Comparison of ENCODE assay signal across 13 cellular contexts in genomic region chr7:156074982-156075615, GRCh38.
"Had no signal": no experiment of that assay in that cellular context is flagged by ENCODE, and none has a peak within 500 bp of the region (broad histone marks: within the 10 kb centered on the region; RNA-seq: fewer than 3 reads in every experiment).

No MANE protein-coding gene starts in this region.

- H3K4me3 Mint-ChIP-seq: activated CD4-positive, alpha-beta memory T cell treated with anti-CD3 and anti-CD28 coated beads for 36 hours; activated naive CD4-positive, alpha-beta T cell treated with anti-CD3 and anti-CD28 coated beads, Interleukin-2, amount 10 ng/mL, durations not matched to agents 7 days and 5 days; activated T-cell treated with anti-CD3 and anti-CD28 coated beads, Interleukin-2, amount 50 U/mL, for 24 hours had no signal

- H3K27ac ChIP-seq: gastrocnemius medialis, heart left ventricle, tibial nerve, vagina had no signal

- ATAC-seq: gastrocnemius medialis, left colon had no signal

- H3K9me3 Mint-ChIP-seq: activated CD4-positive, alpha-beta memory T cell treated with anti-CD3 and anti-CD28 coated beads for 36 hours; activated naive CD4-positive, alpha-beta T cell treated with anti-CD3 and anti-CD28 coated beads, Interleukin-2, amount 10 ng/mL, durations not matched to agents 7 days and 5 days; activated T-cell treated with anti-CD3 and anti-CD28 coated beads, Interleukin-2, amount 50 U/mL, for 24 hours had no signal

- H3K4me1 Mint-ChIP-seq: activated naive CD4-positive, alpha-beta T cell treated with anti-CD3 and anti-CD28 coated beads, Interleukin-2, amount 10 ng/mL, durations not matched to agents 7 days and 5 days had no signal

- H3K9me3 ChIP-seq: gastrocnemius medialis, heart left ventricle, tibial nerve, vagina had no signal

- H3K36me3 Mint-ChIP-seq: activated CD4-positive, alpha-beta memory T cell treated with anti-CD3 and anti-CD28 coated beads for 36 hours; activated naive CD4-positive, alpha-beta T cell treated with anti-CD3 and anti-CD28 coated beads, Interleukin-2, amount 10 ng/mL, durations not matched to agents 7 days and 5 days had no signal

- H3K27me3 Mint-ChIP-seq: activated CD4-positive, alpha-beta memory T cell treated with anti-CD3 and anti-CD28 coated beads for 36 hours had no signal

- H3K4me1 ChIP-seq: gastrocnemius medialis, heart left ventricle, tibial nerve, vagina had no signal

- H3K27me3 ChIP-seq: gastrocnemius medialis, tibial nerve, vagina had no signal

- H3K36me3 ChIP-seq: gastrocnemius medialis, heart left ventricle, tibial nerve, vagina had no signal

- H3K27ac Mint-ChIP-seq: activated CD4-positive, alpha-beta memory T cell treated with anti-CD3 and anti-CD28 coated beads for 36 hours; activated naive CD4-positive, alpha-beta T cell treated with anti-CD3 and anti-CD28 coated beads, Interleukin-2, amount 10 ng/mL, durations not matched to agents 7 days and 5 days; activated T-cell treated with anti-CD3 and anti-CD28 coated beads, Interleukin-2, amount 50 U/mL, for 24 hours had no signal

- H3K4me3 ChIP-seq: gastrocnemius medialis, heart left ventricle, tibial nerve, vagina had no signal

- DNase-seq: activated CD4-positive, alpha-beta memory T cell treated with anti-CD3 and anti-CD28 coated beads for 36 hours; activated naive CD4-positive, alpha-beta T cell treated with anti-CD3 and anti-CD28 coated beads, Interleukin-2, amount 10 ng/mL, durations not matched to agents 7 days and 5 days; activated T-cell treated with anti-CD3 and anti-CD28 coated beads, Interleukin-2, amount 50 U/mL, for 24 hours; gastrocnemius medialis; heart left ventricle; left colon; midbrain; stimulated activated CD4-positive, alpha-beta T cell treated with anti-CD3 and anti-CD28 coated beads, Interleukin-15, amount 100 ng/mL, for 24 hours; stimulated activated CD4-positive, alpha-beta T cell treated with anti-CD3 and anti-CD28 coated beads, Interleukin-4, amount 100 ng/mL, for 1 hour; stimulated activated naive CD4-positive, alpha-beta T cell; T-helper 9 cell had no signal
